ENCODE assay signal across 24 cellular contexts in genomic region chr18:42792731-42793130, GRCh38.
"Had no signal": no experiment of that assay in that cellular context is flagged by ENCODE, and none has a peak within 500 bp of the region (broad histone marks: within the 10 kb centered on the region; RNA-seq: fewer than 3 reads in every experiment).

No MANE protein-coding gene starts in this region.

- H3K36me3 ChIP-seq: adrenal gland, breast epithelium had no signal

- H3K4me1 ChIP-seq: adrenal gland, breast epithelium had no signal

- H3K4me1 Mint-ChIP-seq: activated CD4-positive, alpha-beta T cell treated with anti-CD3 and anti-CD28 coated beads, Interleukin-2, amount 10 ng/mL, durations not matched to agents 24 days and 14 days had no signal

- H3K9me3 ChIP-seq: adrenal gland, breast epithelium had no signal

- H3K27ac Mint-ChIP-seq: activated CD4-positive, alpha-beta T cell treated with anti-CD3 and anti-CD28 coated beads, Interleukin-2, amount 10 ng/mL, durations not matched to agents 24 days and 14 days; activated CD8-positive, alpha-beta T cell treated with anti-CD3 and anti-CD28 coated beads, Interleukin-2, amount 10 ng/mL, durations not matched to agents 7 days and 5 days; activated naive CD4-positive, alpha-beta T cell treated with anti-CD3 and anti-CD28 coated beads for 36 hours; activated naive CD4-positive, alpha-beta T cell treated with anti-CD3 and anti-CD28 coated beads, Interleukin-2, amount 50 U/mL, for 72 hours; activated T-cell treated with anti-CD3 and anti-CD28 coated beads, Interleukin-2, amount 50 U/mL, for 24 hours; T-helper 1 cell treated with Interleukin-12 subunit alpha and Interleukin-12 subunit beta and Interleukin-4 antibody, amounts not matched to agents 30 μg/mL and 1 μg/mL, for 36 hours; T-helper 2 cell treated with Interferon-gamma antibody and Interleukin-4, amounts not matched to agents 5 μg/mL and 100 μg/mL, for 36 hours had no signal

- H3K36me3 Mint-ChIP-seq: activated naive CD4-positive, alpha-beta T cell treated with anti-CD3 and anti-CD28 coated beads, Interleukin-2, amount 50 U/mL, for 72 hours had no signal

- H3K27ac ChIP-seq: adrenal gland, breast epithelium had no signal

- DNase-seq: activated CD4-positive, alpha-beta T cell treated with anti-CD3 and anti-CD28 coated beads, Interleukin-2, amount 10 ng/mL, durations not matched to agents 24 days and 14 days; activated CD4-positive, alpha-beta T cell treated with anti-CD3 and anti-CD28 coated beads, Interleukin-2, amount 50 U/mL, for 4 hours; activated CD8-positive, alpha-beta T cell treated with anti-CD3 and anti-CD28 coated beads, Interleukin-2, amount 10 ng/mL, durations not matched to agents 7 days and 5 days; activated gamma-delta T cell treated with Interleukin-2 at 50 U/mL for 16 hours; activated naive CD4-positive, alpha-beta T cell treated with anti-CD3 and anti-CD28 coated beads for 36 hours; activated T-cell treated with anti-CD3 and anti-CD28 coated beads, Interleukin-2, amount 50 U/mL, for 24 hours; adrenal gland; caudate nucleus; Kasumi-1; KG1; MM.1S; MV-4-11; NCI-H1092; NCI-H1436 treated with DMSO at 0.1 percent for 48 hours; NCI-H1694 treated with DMSO at 0.1 percent for 48 hours; NCI-H2029; NCI-H345; NCI-H524 treated with DMSO at 0.1 percent for 48 hours; PC-3; Right ventricle myocardium superior had no signal

- H3K27me3 ChIP-seq: adrenal gland, breast epithelium had no signal

- H3K4me3 Mint-ChIP-seq: activated CD4-positive, alpha-beta T cell treated with anti-CD3 and anti-CD28 coated beads, Interleukin-2, amount 10 ng/mL, durations not matched to agents 24 days and 14 days; activated CD8-positive, alpha-beta T cell treated with anti-CD3 and anti-CD28 coated beads, Interleukin-2, amount 10 ng/mL, durations not matched to agents 7 days and 5 days; activated naive CD4-positive, alpha-beta T cell treated with anti-CD3 and anti-CD28 coated beads for 36 hours; activated T-cell treated with anti-CD3 and anti-CD28 coated beads, Interleukin-2, amount 50 U/mL, for 24 hours; T-helper 1 cell treated with Interleukin-12 subunit alpha and Interleukin-12 subunit beta and Interleukin-4 antibody, amounts not matched to agents 30 μg/mL and 1 μg/mL, for 36 hours; T-helper 2 cell treated with Interferon-gamma antibody and Interleukin-4, amounts not matched to agents 5 μg/mL and 100 μg/mL, for 36 hours had no signal

- ATAC-seq: activated CD8-positive, alpha-beta T cell treated with anti-CD3 and anti-CD28 coated beads, Interleukin-2, amount 10 ng/mL, durations not matched to agents 7 days and 5 days; activated naive CD4-positive, alpha-beta T cell treated with anti-CD3 and anti-CD28 coated beads, Interleukin-2, amount 50 U/mL, for 72 hours; PC-3 had no signal

- H3K4me3 ChIP-seq: adrenal gland, breast epithelium had no signal

- H3K27me3 Mint-ChIP-seq: activated CD4-positive, alpha-beta T cell treated with anti-CD3 and anti-CD28 coated beads, Interleukin-2, amount 10 ng/mL, durations not matched to agents 24 days and 14 days; activated T-cell treated with anti-CD3 and anti-CD28 coated beads, Interleukin-2, amount 50 U/mL, for 24 hours had no signal
